Comparison of ENCODE assay signal across 19 cellular contexts in the genomic region with DNA sequence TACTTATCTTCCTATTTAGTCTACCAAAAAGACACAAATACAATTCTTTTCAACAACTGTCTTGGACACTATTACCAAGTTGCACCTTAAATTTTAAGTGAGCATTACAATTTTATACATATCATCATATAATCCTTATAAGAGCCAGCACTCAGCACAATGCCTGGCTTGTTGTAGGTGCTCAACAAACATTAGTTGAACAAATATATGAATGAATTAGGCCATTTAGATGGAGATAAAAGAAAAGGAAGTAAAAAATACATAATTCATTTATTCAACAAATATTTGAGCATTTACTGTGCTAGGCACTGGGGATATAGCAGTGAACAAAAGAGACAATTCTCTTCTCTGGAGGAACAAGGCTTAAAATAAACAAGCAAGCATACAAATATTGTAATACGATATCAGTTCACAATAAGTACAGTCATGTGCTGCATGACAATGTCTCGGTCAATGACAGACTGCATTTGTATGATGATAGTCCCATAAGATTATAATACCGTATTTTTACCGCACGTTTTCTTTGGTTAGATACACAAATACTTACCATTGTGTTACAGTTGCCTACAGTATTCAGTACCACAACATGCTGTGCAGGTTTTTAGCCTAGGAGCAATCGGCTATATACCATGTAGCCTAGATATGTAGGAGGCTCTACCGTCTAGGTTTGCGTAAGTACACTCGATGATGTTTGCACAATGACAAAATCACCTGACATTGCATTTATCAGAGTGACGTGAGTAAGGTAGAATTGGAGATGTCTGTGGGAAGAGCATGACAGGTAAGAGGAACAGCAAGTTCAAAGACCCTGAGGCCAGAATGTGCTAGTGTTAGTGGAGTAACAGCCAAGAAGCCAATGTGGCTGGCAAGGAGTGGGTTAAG.
DNase-seq lines count a peak whose midpoint lies in the region; TF ChIP-seq lines count a peak whose summit lies in the region.
"Had no signal": no experiment of that assay in that cellular context is flagged by ENCODE, and none has a peak within 500 bp of the region (broad histone marks: within the 10 kb centered on the region; RNA-seq: fewer than 3 reads in every experiment).

No MANE protein-coding gene starts in this region.

- H3K9me3 Mint-ChIP-seq in MCF 10A (ENCODE audit: unreplicated experiment): no peaks in the 10 kb centered on the region
- H3K9me3 Mint-ChIP-seq: activated CD4-positive, alpha-beta T cell treated with anti-CD3 and anti-CD28 coated beads, Interleukin-2, amount 10 ng/mL, durations not matched to agents 7 days and 5 days; activated naive CD4-positive, alpha-beta T cell treated with anti-CD3 and anti-CD28 coated beads, Interleukin-2, amount 50 U/mL, for 72 hours; neural crest cell; T-cell; type B pancreatic cell; WTC11 had no signal

- H3K27ac Mint-ChIP-seq in MCF 10A (ENCODE audit: low read depth, unreplicated experiment): no peak overlapping the region
- H3K27ac Mint-ChIP-seq: activated CD4-positive, alpha-beta T cell treated with anti-CD3 and anti-CD28 coated beads, Interleukin-2, amount 10 ng/mL, durations not matched to agents 7 days and 5 days; activated naive CD4-positive, alpha-beta T cell treated with anti-CD3 and anti-CD28 coated beads, Interleukin-2, amount 50 U/mL, for 72 hours; T-cell; type B pancreatic cell; WTC11 had no signal

- no peaks in the 10 kb centered on the region for H3K79me2 ChIP-seq in parathyroid adenoma

- no peaks in the 10 kb centered on the region for H3K4me1 ChIP-seq in breast epithelium
- H3K4me1 ChIP-seq in parathyroid adenoma: peaks cover 20% of the 10 kb centered on the region

- no peak for TF ChIP-seq POLR2A in breast epithelium (IDR thresholded peaks at IDR 0.05)

- peak overlapping the region in 1 of 2 donors; percentile 15 for H3K27ac ChIP-seq in breast epithelium
- H3K27ac ChIP-seq in parathyroid adenoma: peak overlapping the region; percentile 50
- H3K27ac ChIP-seq: ovary had no signal

- no peaks in the 10 kb centered on the region for H3K36me3 Mint-ChIP-seq in MCF 10A (ENCODE audit: insufficient read depth, unreplicated experiment)
- H3K36me3 Mint-ChIP-seq: activated naive CD4-positive, alpha-beta T cell treated with anti-CD3 and anti-CD28 coated beads, Interleukin-2, amount 50 U/mL, for 72 hours; T-cell; type B pancreatic cell; WTC11 had no signal

- POLR2A ChIA-PET in MCF 10A (lab: Yijun Ruan, JAX): no interaction called here

- peak; percentile 3 for DNase-seq in MCF 10A (ENCODE audit: unreplicated experiment)
- DNase-seq in breast epithelium (ENCODE audit: low spot score in 2 of 2): no peak
- DNase-seq in NCI-H1092 (lab: John Stamatoyannopoulos, UW): peak; percentile 25
- DNase-seq in NCI-H748 treated with DMSO at 0.1 percent for 48 hours (lab: John Stamatoyannopoulos, UW): peak; percentile 84
- no peak for DNase-seq in stimulated activated CD4-positive, alpha-beta T cell treated with anti-CD3 and anti-CD28 coated beads, Interleukin-4, amount 100 ng/mL, for 24 hours
- DNase-seq in effector CD4-positive, alpha-beta T cell: no peak
- no peak for DNase-seq in NCI-H1694 (lab: John Stamatoyannopoulos, UW)
- DNase-seq: activated CD4-positive, alpha-beta T cell treated with anti-CD3 and anti-CD28 coated beads, Interleukin-2, amount 10 ng/mL, durations not matched to agents 7 days and 5 days; activated effector memory CD4-positive, alpha-beta T cell treated with Interleukin-2 at 50 U/mL for 16 hours; NCI-H82; ovary; small intestine; stimulated activated naive CD4-positive, alpha-beta T cell; T-cell had no signal

- H3K9ac ChIP-seq in parathyroid adenoma: no peak overlapping the region

- H3K36me3 ChIP-seq in breast epithelium (no peaks in the 10 kb centered on the region), parathyroid adenoma (ENCODE audit: control insufficient read depth, insufficient read depth, low read length) (no peaks in the 10 kb centered on the region)
- H3K36me3 ChIP-seq: ovary had no signal

- no peak overlapping the region for H3K4me3 Mint-ChIP-seq in MCF 10A (ENCODE audit: unreplicated experiment)
- H3K4me3 Mint-ChIP-seq: activated CD4-positive, alpha-beta T cell treated with anti-CD3 and anti-CD28 coated beads, Interleukin-2, amount 10 ng/mL, durations not matched to agents 7 days and 5 days; neural crest cell; T-cell; type B pancreatic cell; WTC11 had no signal

- H3K9me3 ChIP-seq in breast epithelium (no peaks in the 10 kb centered on the region), parathyroid adenoma (ENCODE audit: control insufficient read depth, low read length) (no peaks in the 10 kb centered on the region)
- H3K9me3 ChIP-seq: ovary had no signal

- no peak overlapping the region for H3K4me2 ChIP-seq in parathyroid adenoma (ENCODE audit: low read length)

- BruUV-seq in MCF 10A (replicated peaks; lab: Mats Ljungman, UMichigan): no TSS peak

- H3K4me1 Mint-ChIP-seq in MCF 10A (ENCODE audit: insufficient read depth, unreplicated experiment): peaks cover 5% of the 10 kb centered on the region
- H3K4me1 Mint-ChIP-seq: activated CD4-positive, alpha-beta T cell treated with anti-CD3 and anti-CD28 coated beads, Interleukin-2, amount 10 ng/mL, durations not matched to agents 7 days and 5 days; neural crest cell; T-cell had no signal

- H3K27me3 ChIP-seq in breast epithelium (no peaks in the 10 kb centered on the region), parathyroid adenoma (ENCODE audit: control insufficient read depth, insufficient read depth, low read length) (no peaks in the 10 kb centered on the region)
- H3K27me3 ChIP-seq: ovary had no signal

- intact Hi-C loops in MCF 10A (cut with micrococcal nuclease) (no loop called here), breast epithelium (cut with DNase I; ENCODE audit: low total_unique reads) (no loop called here)

- H3K27me3 Mint-ChIP-seq in MCF 10A (ENCODE audit: insufficient read depth, unreplicated experiment): peaks cover 49% of the 10 kb centered on the region

- H3K4me3 ChIP-seq in breast epithelium (no peak overlapping the region), parathyroid adenoma (ENCODE audit: low read depth, low read length) (no peak overlapping the region)
- H3K4me3 ChIP-seq: ovary had no signal

- H2AFZ ChIP-seq in parathyroid adenoma: no peak overlapping the region

- TF ChIP-seq CTCF in MCF 10A (IDR thresholded peaks at IDR 0.05; ENCODE audit: unreplicated experiment): no peak
- no peak for TF ChIP-seq CTCF in breast epithelium (IDR thresholded peaks at IDR 0.05)
- no peak for TF ChIP-seq CTCF in parathyroid adenoma (IDR thresholded peaks at IDR 0.05)

- CTCF ChIA-PET in MCF 10A (lab: Yijun Ruan, JAX): no interaction called here

Comparison
In these comparisons a context has a peak if more than half of its experiments do, and no peak if none do; other contexts are left out.
1. DNase-seq: peak in MCF 10A (single experiment), NCI-H1092 (single experiment) and NCI-H748 treated with DMSO at 0.1 percent for 48 hours (single experiment); none in breast epithelium (0 of 2), stimulated activated CD4-positive, alpha-beta T cell treated with anti-CD3 and anti-CD28 coated beads, Interleukin-4, amount 100 ng/mL, for 24 hours (single experiment), effector CD4-positive, alpha-beta T cell (single experiment) and NCI-H1694 (single experiment).